ENCODE assay signal across 21 cellular contexts in genomic region chr11:60589611-60590010, GRCh38.
DNase-seq lines count a peak whose midpoint lies in the region; ATAC-seq and TF ChIP-seq lines count a peak whose summit lies in the region.
"Had no signal": no experiment of that assay in that cellular context is flagged by ENCODE, and none has a peak within 500 bp of the region (broad histone marks: within the 10 kb centered on the region; RNA-seq: fewer than 3 reads in every experiment).

No MANE protein-coding gene starts in this region.

- POLR2A ChIA-PET in activated CD4-positive, alpha-beta T cell treated with anti-CD3 and anti-CD28 coated beads for 36 hours (lab: Charles Lee): no interaction called here

- no peak overlapping the region for H3K4me3 ChIP-seq in mucosa of descending colon
- H3K4me3 ChIP-seq: BLaER1, cardiac muscle cell, heart left ventricle, upper lobe of left lung had no signal

- no peaks in the 10 kb centered on the region for H3K36me3 ChIP-seq in mucosa of descending colon (ENCODE audit: low read depth)
- H3K36me3 ChIP-seq: BLaER1, cardiac muscle cell, heart left ventricle, upper lobe of left lung had no signal

- H3K9me3 Mint-ChIP-seq in chondrocyte (ENCODE audit: low read depth) (peaks cover 3% of the 10 kb centered on the region), osteocyte (ENCODE audit: unreplicated experiment) (peaks cover 7% of the 10 kb centered on the region)
- H3K9me3 Mint-ChIP-seq in activated naive CD8-positive, alpha-beta T cell treated with anti-CD3 and anti-CD28 coated beads for 36 hours: peaks cover 15% of the 10 kb centered on the region
- peaks cover 15% of the 10 kb centered on the region for H3K9me3 Mint-ChIP-seq in activated CD4-positive, alpha-beta T cell treated with anti-CD3 and anti-CD28 coated beads for 36 hours (ENCODE audit: low read depth)
- H3K9me3 Mint-ChIP-seq: T-helper 1 cell treated with Interleukin-12 subunit alpha and Interleukin-12 subunit beta and Interleukin-4 antibody, amounts not matched to agents 30 μg/mL and 1 μg/mL, for 36 hours had no signal

- H3K36me3 Mint-ChIP-seq in chondrocyte (ENCODE audit: low read depth) (no peaks in the 10 kb centered on the region), osteocyte (ENCODE audit: unreplicated experiment) (no peaks in the 10 kb centered on the region)
- H3K36me3 Mint-ChIP-seq in activated naive CD8-positive, alpha-beta T cell treated with anti-CD3 and anti-CD28 coated beads for 36 hours: peaks cover 7% of the 10 kb centered on the region
- no peaks in the 10 kb centered on the region for H3K36me3 Mint-ChIP-seq in activated CD4-positive, alpha-beta T cell treated with anti-CD3 and anti-CD28 coated beads for 36 hours (ENCODE audit: low read depth)

- no peaks in the 10 kb centered on the region for H3K4me1 ChIP-seq in mucosa of descending colon (ENCODE audit: low read depth)
- H3K4me1 ChIP-seq: BLaER1, heart left ventricle, upper lobe of left lung had no signal

- ATAC-seq in mucosa of descending colon: no peak
- no peak for ATAC-seq in activated CD4-positive, alpha-beta T cell treated with anti-CD3 and anti-CD28 coated beads for 36 hours
- ATAC-seq: activated CD4-positive, CD25-positive, alpha-beta regulatory T cell treated with anti-CD3 and anti-CD28 coated beads, Interleukin-2, amount 50 U/mL, for 24 hours; heart left ventricle had no signal

- peak; percentile 36 for TF ChIP-seq CTCF in GM12873 (IDR thresholded peaks at IDR 0.05; ENCODE audit: insufficient read depth, low read depth, low read length, missing control alignments)
- peak; percentile 52 for TF ChIP-seq CTCF in chondrocyte (IDR thresholded peaks at IDR 0.05)
- peak; percentile 34 for TF ChIP-seq CTCF in osteocyte (IDR thresholded peaks at IDR 0.05)
- no peak for TF ChIP-seq CTCF in mucosa of descending colon (IDR thresholded peaks at IDR 0.05)

- CTCF ChIA-PET in activated CD4-positive, alpha-beta T cell treated with anti-CD3 and anti-CD28 coated beads for 36 hours (lab: Charles Lee): interaction anchor here (1.4 kb wide), 1 partner anchor 255 kb away, joined by 3 read pairs; no protein-coding TSS in a partner anchor

- no peak overlapping the region for H3K4me3 Mint-ChIP-seq in chondrocyte (ENCODE audit: unreplicated experiment)
- no peak overlapping the region for H3K4me3 Mint-ChIP-seq in osteocyte (ENCODE audit: unreplicated experiment)
- no peak overlapping the region for H3K4me3 Mint-ChIP-seq in activated naive CD8-positive, alpha-beta T cell treated with anti-CD3 and anti-CD28 coated beads for 36 hours
- H3K4me3 Mint-ChIP-seq in activated CD4-positive, alpha-beta T cell treated with anti-CD3 and anti-CD28 coated beads for 36 hours: no peak overlapping the region
- H3K4me3 Mint-ChIP-seq: stimulated activated naive CD8-positive, alpha-beta T cell treated with anti-CD3 and anti-CD28 coated beads, Interleukin-15, Interleukin-2, amounts not matched to agents 100 ng/mL and 50 ng/mL, for 24 hours; T-helper 1 cell treated with Interleukin-12 subunit alpha and Interleukin-12 subunit beta and Interleukin-4 antibody, amounts not matched to agents 30 μg/mL and 1 μg/mL, for 36 hours had no signal

- H3K4me1 Mint-ChIP-seq in chondrocyte (ENCODE audit: low read depth) (no peaks in the 10 kb centered on the region), osteocyte (ENCODE audit: unreplicated experiment) (no peaks in the 10 kb centered on the region)
- H3K4me1 Mint-ChIP-seq in activated naive CD8-positive, alpha-beta T cell treated with anti-CD3 and anti-CD28 coated beads for 36 hours: no peaks in the 10 kb centered on the region
- no peaks in the 10 kb centered on the region for H3K4me1 Mint-ChIP-seq in activated CD4-positive, alpha-beta T cell treated with anti-CD3 and anti-CD28 coated beads for 36 hours

- intact Hi-C loops in mucosa of descending colon (cut with DNase I, micrococcal nuclease): no loop called here
- intact Hi-C loops in activated CD4-positive, alpha-beta T cell treated with anti-CD3 and anti-CD28 coated beads for 36 hours (cut with DNase I, micrococcal nuclease): no loop called here

- no peaks in the 10 kb centered on the region for H3K9me3 ChIP-seq in mucosa of descending colon
- H3K9me3 ChIP-seq: upper lobe of left lung had no signal

- no peak overlapping the region for H3K27ac Mint-ChIP-seq in chondrocyte (ENCODE audit: unreplicated experiment)
- H3K27ac Mint-ChIP-seq in osteocyte (ENCODE audit: unreplicated experiment): no peak overlapping the region
- no peak overlapping the region for H3K27ac Mint-ChIP-seq in activated naive CD8-positive, alpha-beta T cell treated with anti-CD3 and anti-CD28 coated beads for 36 hours
- no peak overlapping the region for H3K27ac Mint-ChIP-seq in activated CD4-positive, alpha-beta T cell treated with anti-CD3 and anti-CD28 coated beads for 36 hours
- H3K27ac Mint-ChIP-seq: stimulated activated naive CD8-positive, alpha-beta T cell treated with anti-CD3 and anti-CD28 coated beads, Interleukin-15, Interleukin-2, amounts not matched to agents 100 ng/mL and 50 ng/mL, for 24 hours; T-helper 1 cell treated with Interleukin-12 subunit alpha and Interleukin-12 subunit beta and Interleukin-4 antibody, amounts not matched to agents 30 μg/mL and 1 μg/mL, for 36 hours had no signal

- DNase-seq in NAMALWA (ENCODE audit: low spot score) (peak; percentile 11), chondrocyte (ENCODE audit: low spot score) (no peak), osteocyte (ENCODE audit: extremely low spot score, unreplicated experiment) (no peak), mucosa of descending colon (no peak), AML-193 (lab: John Stamatoyannopoulos, UW) (no peak)
- no peak for DNase-seq in activated naive CD8-positive, alpha-beta T cell treated with anti-CD3 and anti-CD28 coated beads for 36 hours
- DNase-seq in activated CD4-positive, alpha-beta T cell treated with anti-CD3 and anti-CD28 coated beads for 36 hours: no peak
- DNase-seq: DMS53; heart left ventricle; mesenchymal stem cell; NCI-H1092 treated with DMSO at 0.1 percent for 48 hours; NCI-H82; retina; stimulated activated CD4-positive, alpha-beta T cell treated with anti-CD3 and anti-CD28 coated beads, Interleukin-15, amount 100 ng/mL, for 24 hours; upper lobe of left lung had no signal

- H3K27me3 Mint-ChIP-seq in chondrocyte (ENCODE audit: low read depth) (peaks cover 5% of the 10 kb centered on the region), osteocyte (ENCODE audit: unreplicated experiment) (peaks cover 17% of the 10 kb centered on the region)
- no peaks in the 10 kb centered on the region for H3K27me3 Mint-ChIP-seq in activated naive CD8-positive, alpha-beta T cell treated with anti-CD3 and anti-CD28 coated beads for 36 hours
- peaks cover 2% of the 10 kb centered on the region for H3K27me3 Mint-ChIP-seq in activated CD4-positive, alpha-beta T cell treated with anti-CD3 and anti-CD28 coated beads for 36 hours
- H3K27me3 Mint-ChIP-seq: stimulated activated naive CD8-positive, alpha-beta T cell treated with anti-CD3 and anti-CD28 coated beads, Interleukin-15, Interleukin-2, amounts not matched to agents 100 ng/mL and 50 ng/mL, for 24 hours had no signal
